ENCODE assay signal across 10 cellular contexts in the genomic region with DNA sequence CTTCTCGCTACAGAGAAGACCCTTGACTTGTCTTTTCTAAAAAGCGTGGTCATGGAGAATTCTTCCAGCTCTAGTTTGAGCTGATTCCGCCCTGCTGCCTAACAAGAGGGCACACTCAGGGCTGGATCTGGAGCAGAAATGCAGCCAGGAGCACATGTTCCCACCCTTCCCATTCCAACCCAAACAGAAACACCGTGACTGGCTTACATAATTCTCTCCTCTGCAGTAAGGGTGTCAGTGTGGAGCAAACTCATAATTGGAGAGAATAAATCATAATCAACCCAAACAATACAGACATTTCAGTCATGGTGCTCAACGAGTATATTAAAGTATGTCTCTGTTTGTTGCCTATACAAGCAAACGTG. TPM values are rescaled to one million over a fixed set of nuclear protein-coding genes. Genes with fewer than 3 reads are reported as not detected.
A peak's percentile ranks its signal among the peaks of the same experiment; 100 is the strongest.
DNase-seq lines count a peak whose midpoint lies in the region; ATAC-seq, FAIRE-seq and TF ChIP-seq lines count a peak whose summit lies in the region.
"Had no signal": no experiment of that assay in that cellular context is flagged by ENCODE, and none has a peak within 500 bp of the region (broad histone marks: within the 10 kb centered on the region; RNA-seq: fewer than 3 reads in every experiment).

No MANE protein-coding gene starts in this region.

- H3K9me3 Mint-ChIP-seq in activated CD8-positive, alpha-beta memory T cell treated with anti-CD3 and anti-CD28 coated beads, Interleukin-2, amount 10 ng/mL, durations not matched to agents 7 days and 5 days (ENCODE audit: low read depth): no peaks in the 10 kb centered on the region
- no peaks in the 10 kb centered on the region for H3K9me3 Mint-ChIP-seq in progenitor cell of endocrine pancreas (ENCODE audit: low read depth)
- H3K9me3 Mint-ChIP-seq: neural crest cell had no signal

- no peaks in the 10 kb centered on the region for H3K27me3 Mint-ChIP-seq in activated CD8-positive, alpha-beta memory T cell treated with anti-CD3 and anti-CD28 coated beads, Interleukin-2, amount 10 ng/mL, durations not matched to agents 7 days and 5 days
- no peaks in the 10 kb centered on the region for H3K27me3 Mint-ChIP-seq in progenitor cell of endocrine pancreas

- peak overlapping the region in 8 of 10 donors; percentile 14 to 73 (median 52) for H3K27ac ChIP-seq in heart right ventricle
- no peak overlapping the region for H3K27ac ChIP-seq in pancreas

- H3K4me1 ChIP-seq in heart right ventricle (peaks cover 7 to 49% (median 36%) of the 10 kb centered on the region in 9 donors), pancreas (no peaks in the 10 kb centered on the region)

- no peak for TF ChIP-seq CTCF in heart right ventricle (IDR thresholded peaks at IDR 0.05)
- TF ChIP-seq CTCF in pancreas (IDR thresholded peaks at IDR 0.05): no peak
- no peak for TF ChIP-seq CTCF in progenitor cell of endocrine pancreas (IDR thresholded peaks at IDR 0.05; ENCODE audit: unreplicated experiment)

- CTCF ChIA-PET in activated CD8-positive, alpha-beta memory T cell treated with anti-CD3 and anti-CD28 coated beads, Interleukin-2, amount 10 ng/mL, durations not matched to agents 7 days and 5 days (lab: Charles Lee): interaction anchor here (0.9 to 3.5 kb wide), 11 partner anchors 9 to 554 kb away, joined by 3 to 26 read pairs (median 4); a partner anchor contains a TSS

- DNase-seq in G401 (ENCODE audit: low spot score) (peak; percentile 81), cerebellar cortex (ENCODE audit: low spot score) (peak; percentile 80), heart right ventricle (no peak), pancreas (no peak), SHP77 treated with DMSO at 0.1 percent for 48 hours (lab: John Stamatoyannopoulos, UW) (no peak), progenitor cell of endocrine pancreas (ENCODE audit: low spot score, unreplicated experiment) (no peak)
- no peak for DNase-seq in activated CD8-positive, alpha-beta memory T cell treated with anti-CD3 and anti-CD28 coated beads, Interleukin-2, amount 10 ng/mL, durations not matched to agents 7 days and 5 days
- DNase-seq: activated gamma-delta T cell had no signal

- intact Hi-C loops in heart right ventricle (cut with DNase I): loop anchor here (1.0 to 10.0 kb wide), 14 partner anchors 35 to 241 kb away; a partner anchor contains a TSS
- intact Hi-C loops in pancreas (cut with DNase I): no loop called here

- H3K4me1 Mint-ChIP-seq in activated CD8-positive, alpha-beta memory T cell treated with anti-CD3 and anti-CD28 coated beads, Interleukin-2, amount 10 ng/mL, durations not matched to agents 7 days and 5 days: peaks cover 10% of the 10 kb centered on the region
- peaks cover 4% of the 10 kb centered on the region for H3K4me1 Mint-ChIP-seq in progenitor cell of endocrine pancreas (ENCODE audit: low read depth)

- no peak for FAIRE-seq in pancreas (lab: Jason Lieb, UNC)

- H3K36me3 ChIP-seq in heart right ventricle (peaks cover 0 to 33% (median 11%) of the 10 kb centered on the region in 9 donors), pancreas (no peaks in the 10 kb centered on the region)

- in situ Hi-C loops in G401 (cut with HindIII; ENCODE audit: low sequenced_read_pairs): no loop called here

- no peak overlapping the region for H3K4me3 ChIP-seq in heart right ventricle
- no peak overlapping the region for H3K4me3 ChIP-seq in pancreas

- H3K9me3 ChIP-seq in heart right ventricle (no peaks in the 10 kb centered on the region), pancreas (no peaks in the 10 kb centered on the region)

- H3K27me3 ChIP-seq in heart right ventricle (no peaks in the 10 kb centered on the region), pancreas (no peaks in the 10 kb centered on the region)

- H3K36me3 Mint-ChIP-seq in activated CD8-positive, alpha-beta memory T cell treated with anti-CD3 and anti-CD28 coated beads, Interleukin-2, amount 10 ng/mL, durations not matched to agents 7 days and 5 days: no peaks in the 10 kb centered on the region
- H3K36me3 Mint-ChIP-seq in progenitor cell of endocrine pancreas (ENCODE audit: insufficient read depth): no peaks in the 10 kb centered on the region

- no peak overlapping the region for H3K27ac Mint-ChIP-seq in activated CD8-positive, alpha-beta memory T cell treated with anti-CD3 and anti-CD28 coated beads, Interleukin-2, amount 10 ng/mL, durations not matched to agents 7 days and 5 days
- H3K27ac Mint-ChIP-seq in progenitor cell of endocrine pancreas: no peak overlapping the region

- H3K4me3 Mint-ChIP-seq in activated CD8-positive, alpha-beta memory T cell treated with anti-CD3 and anti-CD28 coated beads, Interleukin-2, amount 10 ng/mL, durations not matched to agents 7 days and 5 days: no peak overlapping the region
- no peak overlapping the region for H3K4me3 Mint-ChIP-seq in progenitor cell of endocrine pancreas (ENCODE audit: low read depth)
- H3K4me3 Mint-ChIP-seq: neural crest cell had no signal

- peak in 6 of 8 donors; percentile 3 to 71 (median 44) for ATAC-seq in heart right ventricle
- peak in 3 of 4 donors; percentile 18 to 23 (median 21) for ATAC-seq in pancreas
- no peak for ATAC-seq in activated CD8-positive, alpha-beta memory T cell treated with anti-CD3 and anti-CD28 coated beads, Interleukin-2, amount 10 ng/mL, durations not matched to agents 7 days and 5 days
- ATAC-seq in HG02852 (IDR thresholded peaks at IDR 0.05; ENCODE audit: unreplicated experiment): no peak

- WGBS in heart right ventricle, 2 donors: 59 to 60% methylated on average over 6 of the region's 6 CpGs
- 56 to 57% methylated on average over 6 of the region's 6 CpGs for WGBS in pancreas, 2 donors

RNA-seq across cellular contexts. Expression of a gene that starts 34.5 kb away (rescaled TPM):
- total RNA-seq in G401 (2014; rRNA removed; shearing (Covaris generic)): 346 and 526 TPM in 2 replicates
- total RNA-seq in heart right ventricle (10 to 100 TPM; 26.5 to 69.4 (median 37.3) TPM), pancreas (10 to 100 TPM; 16.5 to 27.3 (median 21.0) TPM), progenitor cell of endocrine pancreas (74.9 and 79.9 TPM in 2 replicates)
- polyA plus RNA-seq in heart right ventricle (10 to 100 TPM; 26.6 to 43.5 TPM), pancreas (10 to 100 TPM in 1 of 2 donors, 1 to 10 TPM in 1; 9.4 to 15.2 TPM)
- total RNA-seq in activated CD8-positive, alpha-beta memory T cell treated with anti-CD3 and anti-CD28 coated beads, Interleukin-2, amount 10 ng/mL, durations not matched to agents 7 days and 5 days: 10 to 100 TPM; 10.9 to 15.8 TPM

RNA-seq across cellular contexts. Expression of a gene that starts 51.9 kb away (rescaled TPM):
- total RNA-seq in G401 (2014; rRNA removed; shearing (Covaris generic)): 136 and 175 TPM in 2 replicates
- total RNA-seq in heart right ventricle: 10 to 100 TPM; 41.7 to 79.8 (median 64.2) TPM
- 10 to 100 TPM; 37.1 to 37.4 TPM for polyA plus RNA-seq in heart right ventricle
- 10 to 100 TPM; 56.9 to 73.5 (median 66.0) TPM for total RNA-seq in pancreas
- polyA plus RNA-seq in pancreas: 10 to 100 TPM; 44.2 to 54.2 TPM
- total RNA-seq in activated CD8-positive, alpha-beta memory T cell treated with anti-CD3 and anti-CD28 coated beads, Interleukin-2, amount 10 ng/mL, durations not matched to agents 7 days and 5 days: 10 to 100 TPM; 81.5 to 99.3 TPM
- 128 and 130 TPM in 2 replicates for total RNA-seq in progenitor cell of endocrine pancreas

Comparison
In these comparisons a context has a peak if more than half of its experiments do, and no peak if none do; other contexts are left out.
1. DNase-seq: peak in G401 (single experiment) and cerebellar cortex (single experiment); none in heart right ventricle (0 of 2), pancreas (0 of 6), activated CD8-positive, alpha-beta memory T cell treated with anti-CD3 and anti-CD28 coated beads, Interleukin-2, amount 10 ng/mL, durations not matched to agents 7 days and 5 days (single experiment), SHP77 treated with DMSO at 0.1 percent for 48 hours (single experiment) and progenitor cell of endocrine pancreas (single experiment).
2. ATAC-seq: peak in heart right ventricle (6 of 8) and pancreas (3 of 4); none in activated CD8-positive, alpha-beta memory T cell treated with anti-CD3 and anti-CD28 coated beads, Interleukin-2, amount 10 ng/mL, durations not matched to agents 7 days and 5 days (single experiment) and HG02852 (single experiment).
3. H3K27ac ChIP-seq: peak in heart right ventricle (8 of 10); none in pancreas (0 of 4).
4. intact Hi-C loops: an anchor here in heart right ventricle (1.0 to 10.0 kb wide); none called in pancreas.